ENCODE assay signal across 39 cellular contexts in the genomic region with DNA sequence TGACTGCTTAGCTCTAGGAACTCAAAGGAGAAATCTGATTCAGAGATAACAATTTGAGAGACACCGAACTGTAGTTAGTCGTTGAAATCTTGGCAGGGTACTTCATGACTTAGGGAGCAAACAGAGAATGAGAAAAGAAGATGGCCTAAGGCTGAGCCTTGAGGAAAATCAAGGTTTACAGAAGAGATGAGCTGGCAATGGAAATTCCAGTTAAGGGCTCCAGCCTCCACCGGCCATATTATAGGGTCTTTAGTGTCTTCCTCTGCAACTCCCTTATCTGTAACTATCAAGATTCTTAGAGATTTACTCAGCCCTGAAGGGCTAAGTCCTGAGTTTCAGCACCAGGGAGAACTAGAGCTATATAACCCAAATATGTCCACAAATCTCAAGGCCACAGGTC. TPM values are rescaled to one million over a fixed set of nuclear protein-coding genes. Genes with fewer than 3 reads are reported as not detected.
"Had no signal": no experiment of that assay in that cellular context is flagged by ENCODE, and none has a peak within 500 bp of the region (broad histone marks: within the 10 kb centered on the region; RNA-seq: fewer than 3 reads in every experiment).

No MANE protein-coding gene starts in this region.

- H3K36me3 ChIP-seq: MG63 had no signal

- H3K27ac ChIP-seq: KMS-11 had no signal

- H3K27me3 ChIP-seq: MG63 had no signal

- H3K4me2 ChIP-seq: KMS-11 had no signal

- H3K9ac ChIP-seq: KMS-11 had no signal

- DNase-seq: Karpas-422, Kasumi-1, KG1, MG63, MM.1S, MV-4-11, NCI-H1048, NCI-H1092, NCI-H1092 treated with DMSO at 0.1 percent for 48 hours, NCI-H1105, NCI-H1105 treated with DMSO at 0.1 percent for 48 hours, NCI-H1417, NCI-H1417 treated with DMSO at 0.1 percent for 48 hours, NCI-H1436, NCI-H1436 treated with DMSO at 0.1 percent for 48 hours, NCI-H146, NCI-H1694, NCI-H1694 treated with DMSO at 0.1 percent for 48 hours, NCI-H187, NCI-H187 treated with DMSO at 0.1 percent for 48 hours, NCI-H1930, NCI-H2029, NCI-H2029 treated with DMSO at 0.1 percent for 48 hours, NCI-H2081, NCI-H2081 treated with DMSO at 0.1 percent for 48 hours, NCI-H2107, NCI-H2171, NCI-H2171 treated with DMSO at 0.1 percent for 48 hours, NCI-H2227 treated with DMSO at 0.1 percent for 48 hours, NCI-H226, NCI-H345, NCI-H446, NCI-H446 treated with DMSO at 0.1 percent for 48 hours, NCI-H510A had no signal

- H3K4me3 ChIP-seq: MG63 had no signal

- H3K9me3 ChIP-seq: MG63 had no signal

RNA-seq across cellular contexts. Expression of a gene that starts 26.6 kb away (rescaled TPM):
- total RNA-seq: LHCN-M2, M059J, MCF 10A, NCI-H460 had no signal

RNA-seq across cellular contexts. Expression of a gene that starts 34.9 kb away (rescaled TPM):
- total RNA-seq: LHCN-M2, M059J, MCF 10A, NCI-H460 had no signal

RNA-seq across cellular contexts. Expression of a gene that starts 58.3 kb away (rescaled TPM):
- total RNA-seq: LHCN-M2, M059J had no signal
